24 cellular contexts compared by ENCODE assay signal in genomic region chr1:158154501-158154900, GRCh38. TPM values are rescaled to one million over a fixed set of nuclear protein-coding genes. Genes with fewer than 3 reads are reported as not detected.
A peak's percentile ranks its signal among the peaks of the same experiment; 100 is the strongest.
DNase-seq lines count a peak whose midpoint lies in the region; ATAC-seq, FAIRE-seq and TF ChIP-seq lines count a peak whose summit lies in the region.
"Had no signal": no experiment of that assay in that cellular context is flagged by ENCODE, and none has a peak within 500 bp of the region (broad histone marks: within the 10 kb centered on the region; RNA-seq: fewer than 3 reads in every experiment).

No MANE protein-coding gene starts in this region.

- no peak for TF ChIP-seq EP300 in K562 (IDR thresholded peaks at IDR 0.05; ENCODE audit: low read length)

- no peak for TF ChIP-seq RAD21 in K562 (CRISPR knock-in tag; conservative IDR thresholded peaks at IDR 0.05 in 1 of 2, IDR thresholded peaks at IDR 0.05 in 1 of 2)

- no peak overlapping the region for H3K4me3 ChIP-seq in K562
- H3K4me3 ChIP-seq in keratinocyte (ENCODE audit: control insufficient read depth in 2 of 3, extremely low read depth in 1 of 3, insufficient read depth in 2 of 3, low read depth in 1 of 3, low read length in 3 of 3), result no peak overlapping the region
- H3K4me3 ChIP-seq: HAP-1, MG63, SK-N-MC had no signal

- H3K9ac ChIP-seq in K562 (ENCODE audit: insufficient read depth in 1 of 2, low read depth in 2 of 2, low read length in 2 of 2) (no peak overlapping the region), keratinocyte (ENCODE audit: control insufficient read depth, extremely low read depth, insufficient read depth, low read length) (no peak overlapping the region)

- H3K4me1 ChIP-seq in K562 (replicated peaks in 1 of 2; ENCODE audit: control insufficient read depth in 2 of 2, insufficient read depth in 2 of 2, low read length in 2 of 2) (peaks cover 2% of the 10 kb centered on the region in 2 experiments; a peak in 3 of 5 replicates), keratinocyte (ENCODE audit: control insufficient read depth, extremely low read depth, insufficient read depth, low read length) (peaks cover 38% of the 10 kb centered on the region)
- H3K4me1 ChIP-seq: HAP-1 had no signal

- CTCF ChIA-PET in K562 (lab: Yijun Ruan, JAX; ENCODE audit: low intra/inter-chr PET ratio), result no interaction called here

- no peak for ATAC-seq in K562
- ATAC-seq in stimulated activated memory B cell treated with anti-CD40 and anti-IgM and Interleukin-4, amounts not matched to agents 10 μg/mL and 1 μg/mL and 100 μg/mL, for 72 hours, result no peak
- ATAC-seq in HG03520 (IDR thresholded peaks at IDR 0.05; ENCODE audit: unreplicated experiment), result no peak
- ATAC-seq: GM12878 had no signal

- no TSS peak for BruUV-seq in K562 (replicated peaks; lab: Mats Ljungman, UMichigan)

- H3K27ac Mint-ChIP-seq in IgD-negative memory B cell, result peak overlapping the region in 1 of 3 donors; percentile 28
- H3K27ac Mint-ChIP-seq in stimulated activated memory B cell treated with anti-CD40 and anti-IgM and Interleukin-4, amounts not matched to agents 10 μg/mL and 1 μg/mL and 100 μg/mL, for 72 hours, result peak overlapping the region; percentile 33
- H3K27ac Mint-ChIP-seq: CD4-positive, CD25-positive, alpha-beta regulatory T cell had no signal

- dilution Hi-C loops in keratinocyte (cut with MboI; ENCODE audit: extremely low pct_ligation_motif_present, low sequenced_read_pairs), result no loop called here

- FAIRE-seq in K562 (lab: Jason Lieb, UNC) (no peak), keratinocyte (lab: Jason Lieb, UNC) (no peak)
- FAIRE-seq: GM12878 had no signal

- TF ChIP-seq POLR2A in K562 (conservative IDR thresholded peaks at IDR 0.05), result no peak

- no peaks in the 10 kb centered on the region for H3K27me3 Mint-ChIP-seq in IgD-negative memory B cell
- no peaks in the 10 kb centered on the region for H3K27me3 Mint-ChIP-seq in stimulated activated memory B cell treated with anti-CD40 and anti-IgM and Interleukin-4, amounts not matched to agents 10 μg/mL and 1 μg/mL and 100 μg/mL, for 72 hours

- no peaks in the 10 kb centered on the region for H3K79me2 ChIP-seq in K562 (ENCODE audit: control insufficient read depth, insufficient read depth, low read length)
- no peaks in the 10 kb centered on the region for H3K79me2 ChIP-seq in keratinocyte (ENCODE audit: control insufficient read depth, insufficient read depth, low read length)

- 40% methylated on average over 3 of the region's 3 CpGs for WGBS in K562 (ENCODE audit: insufficient coverage, low coverage, missing lambda C conversion rate)

- POLR2A ChIA-PET in K562 (lab: Yijun Ruan, JAX), result no interaction called here

- in situ Hi-C loops in K562 (cut with MboI), result no loop called here

- H3K36me3 Mint-ChIP-seq in IgD-negative memory B cell, result no peaks in the 10 kb centered on the region
- H3K36me3 Mint-ChIP-seq in stimulated activated memory B cell treated with anti-CD40 and anti-IgM and Interleukin-4, amounts not matched to agents 10 μg/mL and 1 μg/mL and 100 μg/mL, for 72 hours, result no peaks in the 10 kb centered on the region
- H3K36me3 Mint-ChIP-seq: CD4-positive, CD25-positive, alpha-beta regulatory T cell had no signal

- no peak overlapping the region for H3K4me2 ChIP-seq in K562 (ENCODE audit: insufficient read depth, low read length)
- peak overlapping the region; percentile 30 for H3K4me2 ChIP-seq in keratinocyte (ENCODE audit: control insufficient read depth, extremely low read depth, insufficient read depth, low read depth, low read length)

- peak overlapping the region; percentile 34 for H2AFZ ChIP-seq in K562 (ENCODE audit: low read depth, low read length)
- H2AFZ ChIP-seq in keratinocyte (ENCODE audit: control insufficient read depth, low read length), result peak overlapping the region; percentile 59

- H4K20me1 ChIP-seq in K562 (replicated peaks; ENCODE audit: control insufficient read depth, insufficient read depth, low read length) (no peaks in the 10 kb centered on the region), keratinocyte (ENCODE audit: control insufficient read depth, extremely low read depth, insufficient read depth, low read length) (no peaks in the 10 kb centered on the region)

- no peaks in the 10 kb centered on the region for H3K9me3 ChIP-seq in K562 (replicated peaks; ENCODE audit: control insufficient read depth, insufficient read depth, low read depth, low read length)
- no peaks in the 10 kb centered on the region for H3K9me3 ChIP-seq in keratinocyte (ENCODE audit: control insufficient read depth, low read depth, low read length)
- H3K9me3 ChIP-seq: Caco-2, HAP-1, MG63 had no signal

- peaks cover 28 to 37% (median 34%) of the 10 kb centered on the region in 3 donors for H3K4me1 Mint-ChIP-seq in IgD-negative memory B cell
- H3K4me1 Mint-ChIP-seq in stimulated activated memory B cell treated with anti-CD40 and anti-IgM and Interleukin-4, amounts not matched to agents 10 μg/mL and 1 μg/mL and 100 μg/mL, for 72 hours, result peaks cover 52% of the 10 kb centered on the region

- DNase-seq in K562 (ENCODE audit: extremely low read depth in 1 of 4, low spot score in 3 of 4) (no peak), keratinocyte (ENCODE audit: low read depth, low spot score) (no peak), COR-L47 (lab: John Stamatoyannopoulos, UW) (no peak), NCI-H82 (lab: John Stamatoyannopoulos, UW) (no peak)
- DNase-seq: CD4-positive, CD25-positive, alpha-beta regulatory T cell; DMS153; Karpas-422; MG63; NCI-H1048; NCI-H1436 treated with DMSO at 0.1 percent for 48 hours; NCI-H2029; NCI-H2171 treated with DMSO at 0.1 percent for 48 hours; NCI-H446; NCI-H526 treated with DMSO at 0.1 percent for 48 hours; OCI-M1; SHP77 had no signal

- H3K27me3 ChIP-seq in K562 (ENCODE audit: control insufficient read depth in 2 of 2, insufficient read depth in 2 of 2, low read length in 2 of 2) (no peaks in the 10 kb centered on the region), keratinocyte (ENCODE audit: control insufficient read depth, extremely low read depth, insufficient read depth, low read length) (no peaks in the 10 kb centered on the region)

- peak overlapping the region in 3 of 4 donors; percentile 25 to 78 (median 42) for H3K4me3 Mint-ChIP-seq in IgD-negative memory B cell
- H3K4me3 Mint-ChIP-seq in stimulated activated memory B cell treated with anti-CD40 and anti-IgM and Interleukin-4, amounts not matched to agents 10 μg/mL and 1 μg/mL and 100 μg/mL, for 72 hours, result peak overlapping the region; percentile 59
- H3K4me3 Mint-ChIP-seq: CD4-positive, CD25-positive, alpha-beta regulatory T cell had no signal

- H3K27ac ChIP-seq in K562 (ENCODE audit: extremely low read depth, low read depth, low read length) (no peak overlapping the region), keratinocyte (ENCODE audit: control insufficient read depth, insufficient read depth, low read length) (no peak overlapping the region)
- H3K27ac ChIP-seq: SK-N-MC had no signal

- H3K9me1 ChIP-seq in K562 (ENCODE audit: control insufficient read depth, insufficient read depth, low read length) (no peaks in the 10 kb centered on the region), keratinocyte (ENCODE audit: control insufficient read depth, extremely low read depth, insufficient read depth, low read length) (no peaks in the 10 kb centered on the region)

- no peaks in the 10 kb centered on the region for H3K9me3 Mint-ChIP-seq in IgD-negative memory B cell
- H3K9me3 Mint-ChIP-seq in stimulated activated memory B cell treated with anti-CD40 and anti-IgM and Interleukin-4, amounts not matched to agents 10 μg/mL and 1 μg/mL and 100 μg/mL, for 72 hours, result no peaks in the 10 kb centered on the region

- intact Hi-C loops in K562 (cut with micrococcal nuclease), result no loop called here

- TF ChIP-seq CTCF in K562 (IDR thresholded peaks at IDR 0.05 in 2 of 3, conservative IDR thresholded peaks at IDR 0.05 in 1 of 3; ENCODE audit: insufficient read depth in 2 of 3, low read depth in 1 of 3, low read length in 3 of 3), result no peak
- no peak for TF ChIP-seq CTCF in keratinocyte (optimal IDR thresholded peaks at IDR 0.05 in 1 of 3, IDR thresholded peaks at IDR 0.05 in 1 of 3, conservative IDR thresholded peaks at IDR 0.05 in 1 of 3; ENCODE audit: extremely low read depth in 1 of 3, insufficient read depth in 2 of 3, low read length in 3 of 3)

- H3K36me3 ChIP-seq in K562 (ENCODE audit: control insufficient read depth, insufficient read depth, low read length) (no peaks in the 10 kb centered on the region), keratinocyte (ENCODE audit: control insufficient read depth in 2 of 2, extremely low read depth in 1 of 2, insufficient read depth in 2 of 2, low read length in 2 of 2) (no peaks in the 10 kb centered on the region)
- H3K36me3 ChIP-seq: HAP-1, MG63 had no signal

TF ChIP-seq in K562, 482 proteins besides CTCF, POLR2A, EP300 and RAD21 (continues in another document):
- TF ChIP-seq NR2F6 (CRISPR knock-in tag; IDR thresholded peaks at IDR 0.05) (no peak), HMG20B (CRISPR knock-in tag; IDR thresholded peaks at IDR 0.05) (no peak)

RNA-seq across cellular contexts. Expression of gene CD1D, which starts 26.2 kb away (rescaled TPM):
- 20.5 TPM for polyA plus RNA-seq in IgD-negative memory B cell
- not detected in 2 replicates for total RNA-seq in K562 (2011; cell fraction: chromatin; rRNA removed; ENCODE audit: low replicate concordance)
- total RNA-seq in K562 (2011; cell fraction: nucleolus; rRNA removed), result 0.13 TPM in 1 of 2 replicates, not detected in the other
- not detected in 2 replicates for total RNA-seq in K562 (2011; cell fraction: nucleoplasm; rRNA removed)
- total RNA-seq in K562 (2014; rRNA removed), result 0.16 TPM in 1 of 2 replicates, not detected in the other
- total RNA-seq in K562 (2014; rRNA removed; fragmentation: Illumina TruSeq; extraction: Trizol), result not detected in 2 replicates
- not detected in 2 replicates for total RNA-seq in K562 (2015; rRNA removed; fragmentation: Illumina TruSeq; extraction: Trizol)
- 0.07 TPM in 1 of 2 replicates, not detected in the other for total RNA-seq in K562 (2021)
- polyA plus RNA-seq in K562 (2011; rRNA removed), result not detected in 2 replicates
- 0.03 TPM in 1 of 2 replicates, not detected in the other for polyA plus RNA-seq in K562 (2011; cell fraction: cytosol; rRNA removed)
- polyA plus RNA-seq in K562 (2011; cell fraction: nucleus; rRNA removed), result 0.06 TPM in 1 of 2 replicates, not detected in the other
- polyA plus RNA-seq in K562 (2012), result 0.08 TPM in 2 replicates
- polyA plus RNA-seq in K562 (2014; fragmentation: Illumina TruSeq; extraction: Trizol), result not detected in 2 replicates
- polyA plus RNA-seq in K562 (2014; fragmentation: Nextera tagmentation; extraction: Ambion mirVana), result under 1 TPM in 1 of 2 experiments, not detected in 1; 0.03 TPM
- 0.11 TPM in 1 of 2 replicates, not detected in the other for polyA plus RNA-seq in K562 (2014; rRNA removed)
- polyA minus RNA-seq in K562 (2011; rRNA and poly(A)+ RNA removed), result not detected in 2 replicates
- not detected in 2 replicates for polyA minus RNA-seq in K562 (2011; cell fraction: cytosol; rRNA and poly(A)+ RNA removed)
- not detected in 2 replicates for polyA minus RNA-seq in K562 (2011; cell fraction: nucleus; rRNA and poly(A)+ RNA removed)
- 2.5 to 3.0 TPM (median 2.8 TPM) in 3 replicates for polyA plus RNA-seq in keratinocyte
- polyA plus RNA-seq in keratinocyte (2011; ENCODE audit: low read depth), result 0.72 TPM
- 1.2 and 1.4 TPM in 2 replicates for polyA plus RNA-seq in keratinocyte (2011; cell fraction: cytosol; rRNA removed)
- 5.2 TPM in 2 replicates for polyA plus RNA-seq in keratinocyte (2011; cell fraction: nucleus; rRNA removed)
- polyA plus RNA-seq in keratinocyte (2012; ENCODE audit: low replicate concordance), result 0.90 and 3.0 TPM in 2 replicates
- 0.69 to 2.4 TPM (median 1.7 TPM) in 3 replicates for polyA minus RNA-seq in keratinocyte
- 2.9 TPM for polyA minus RNA-seq in keratinocyte (2011; cell fraction: cytosol; rRNA and poly(A)+ RNA removed)
- polyA minus RNA-seq in keratinocyte (2011; cell fraction: nucleus; rRNA and poly(A)+ RNA removed), result 3.3 and 4.1 TPM in 2 replicates
- total RNA-seq: Caco-2; CD4-positive, CD25-positive, alpha-beta regulatory T cell; HT-29 had no signal
